ENCODE assay signal across 11 cellular contexts in genomic region chr10:117363027-117363426, GRCh38. TPM values are rescaled to one million over a fixed set of nuclear protein-coding genes. Genes with fewer than 3 reads are reported as not detected.
A peak's percentile ranks its signal among the peaks of the same experiment; 100 is the strongest.
DNase-seq lines count a peak whose midpoint lies in the region; ATAC-seq and TF ChIP-seq lines count a peak whose summit lies in the region.
"Had no signal": no experiment of that assay in that cellular context is flagged by ENCODE, and none has a peak within 500 bp of the region (broad histone marks: within the 10 kb centered on the region; RNA-seq: fewer than 3 reads in every experiment).

No MANE protein-coding gene starts in this region.

- H3K4me1 ChIP-seq in GM23338 (ENCODE audit: insufficient read depth) = peaks cover 24% of the 10 kb centered on the region
- no peaks in the 10 kb centered on the region for H3K4me1 ChIP-seq in naive thymus-derived CD4-positive, alpha-beta T cell (ENCODE audit: control insufficient read depth in 2 of 2, insufficient read depth in 2 of 2, low read length in 2 of 2)

- peaks cover 100% of the 10 kb centered on the region for H3K79me2 ChIP-seq in GM23338 (replicated peaks; ENCODE audit: insufficient read depth)

- no peaks in the 10 kb centered on the region; the same call in 2 of the 3 replicates for H3K9me3 Mint-ChIP-seq in GM23338
- no peaks in the 10 kb centered on the region for H3K9me3 Mint-ChIP-seq in naive thymus-derived CD4-positive, alpha-beta T cell
- H3K9me3 Mint-ChIP-seq: activated B cell treated with CpG ODN at 0.5 μM for 24 hours had no signal

- no peaks in the 10 kb centered on the region for H3K9me3 ChIP-seq in naive thymus-derived CD4-positive, alpha-beta T cell (ENCODE audit: control insufficient read depth in 2 of 3, low read length in 3 of 3)
- H3K9me3 ChIP-seq: suprapubic skin had no signal

- DNase-seq in GM03348 (ENCODE audit: low spot score) (peak; percentile 21), GM23338 (ENCODE audit: low spot score) (no peak), HT-29 (ENCODE audit: low spot score) (peak; percentile 23), fibroblast of peridontal ligament (ENCODE audit: extremely low read depth) (peak; percentile 30), NCI-H128 (lab: John Stamatoyannopoulos, UW; ENCODE audit: unreplicated experiment) (no peak), H7 (no peak), NCI-H345 treated with DMSO at 0.1 percent for 48 hours (lab: John Stamatoyannopoulos, UW; ENCODE audit: unreplicated experiment) (no peak)
- DNase-seq in naive thymus-derived CD4-positive, alpha-beta T cell = no peak
- DNase-seq: activated B cell treated with CpG ODN at 0.5 μM for 24 hours, DMS79 treated with DMSO at 0.1 percent for 48 hours had no signal

- H3K27me3 Mint-ChIP-seq in GM23338 (ENCODE audit: insufficient read depth, low read depth, poor library complexity) = no peaks in the 10 kb centered on the region
- H3K27me3 Mint-ChIP-seq in naive thymus-derived CD4-positive, alpha-beta T cell = no peaks in the 10 kb centered on the region
- H3K27me3 Mint-ChIP-seq: activated B cell treated with CpG ODN at 0.5 μM for 24 hours had no signal

- POLR2A ChIA-PET in naive thymus-derived CD4-positive, alpha-beta T cell (lab: Charles Lee) = interaction anchor here (0.6 kb wide), 1 partner anchor 981 kb away, joined by 3 read pairs; no protein-coding TSS in a partner anchor

- intact Hi-C loops in naive thymus-derived CD4-positive, alpha-beta T cell (cut with micrococcal nuclease) = no loop called here

- H3K27ac Mint-ChIP-seq in GM23338 = no peak overlapping the region
- H3K27ac Mint-ChIP-seq in naive thymus-derived CD4-positive, alpha-beta T cell = no peak overlapping the region
- H3K27ac Mint-ChIP-seq: activated B cell treated with CpG ODN at 0.5 μM for 24 hours had no signal

- H3K36me3 ChIP-seq in GM23338 (ENCODE audit: insufficient read depth) (no peaks in the 10 kb centered on the region), H7 (replicated peaks; ENCODE audit: control insufficient read depth, insufficient read depth, low read length) (no peaks in the 10 kb centered on the region)
- H3K36me3 ChIP-seq in naive thymus-derived CD4-positive, alpha-beta T cell (ENCODE audit: control insufficient read depth in 2 of 3, insufficient read depth in 3 of 3, low read length in 3 of 3) = no peaks in the 10 kb centered on the region
- H3K36me3 ChIP-seq: suprapubic skin had no signal

- H3K27me3 ChIP-seq in GM23338 (ENCODE audit: insufficient read depth) (no peaks in the 10 kb centered on the region), H7 (ENCODE audit: control insufficient read depth, insufficient read depth, low read length) (no peaks in the 10 kb centered on the region)
- no peaks in the 10 kb centered on the region for H3K27me3 ChIP-seq in naive thymus-derived CD4-positive, alpha-beta T cell (ENCODE audit: control insufficient read depth in 2 of 2, insufficient read depth in 2 of 2, low read length in 2 of 2)
- H3K27me3 ChIP-seq: suprapubic skin had no signal

- H3K4me3 ChIP-seq in GM23338 (no peak overlapping the region), H7 (ENCODE audit: insufficient read depth, low read depth, low read length) (no peak overlapping the region)
- H3K4me3 ChIP-seq in naive thymus-derived CD4-positive, alpha-beta T cell (ENCODE audit: low read length) = no peak overlapping the region
- H3K4me3 ChIP-seq: suprapubic skin had no signal

- no peak overlapping the region for H2AFZ ChIP-seq in GM23338

- no peaks in the 10 kb centered on the region for H3K36me3 Mint-ChIP-seq in GM23338 (ENCODE audit: low read depth)
- H3K36me3 Mint-ChIP-seq in naive thymus-derived CD4-positive, alpha-beta T cell = peaks cover 0 to 8% (median 0%) of the 10 kb centered on the region in 5 donors

- no peak overlapping the region for H3K27ac ChIP-seq in GM23338 (ENCODE audit: low read depth)
- no peak overlapping the region for H3K27ac ChIP-seq in naive thymus-derived CD4-positive, alpha-beta T cell (ENCODE audit: low read depth, low read length)
- H3K27ac ChIP-seq: suprapubic skin had no signal

- CTCF ChIA-PET in naive thymus-derived CD4-positive, alpha-beta T cell (lab: Charles Lee) = no interaction called here

- no peak overlapping the region for H3K4me3 Mint-ChIP-seq in GM23338
- H3K4me3 Mint-ChIP-seq in naive thymus-derived CD4-positive, alpha-beta T cell = no peak overlapping the region
- H3K4me3 Mint-ChIP-seq: activated B cell treated with CpG ODN at 0.5 μM for 24 hours had no signal

- no peaks in the 10 kb centered on the region for H3K9me2 ChIP-seq in GM23338 (ENCODE audit: insufficient read depth)

- H3F3A ChIP-seq in GM23338 (replicated peaks; ENCODE audit: low read depth) = no peaks in the 10 kb centered on the region

- ATAC-seq in GM23338 = no peak
- no peak for ATAC-seq in naive thymus-derived CD4-positive, alpha-beta T cell

- peak overlapping the region; percentile 20; the same call in 1 of the 2 replicates for H3K4me2 ChIP-seq in GM23338

- TF ChIP-seq CTCF in GM23338 (conservative IDR thresholded peaks at IDR 0.05; ENCODE audit: low read depth in 2 of 2) = no peak

- H4K20me1 ChIP-seq in GM23338 (replicated peaks; ENCODE audit: insufficient read depth) = peaks cover 11% of the 10 kb centered on the region; the same call in 1 of the 2 replicates

- peaks cover 39% of the 10 kb centered on the region for H3K4me1 Mint-ChIP-seq in GM23338
- peaks cover 47 to 71% (median 59%) of the 10 kb centered on the region in 7 donors for H3K4me1 Mint-ChIP-seq in naive thymus-derived CD4-positive, alpha-beta T cell

TF ChIP-seq in GM23338, 12 proteins besides CTCF, POLR2A, EP300 and RAD21 (continues in another document):
- TF ChIP-seq ZNF331 (CRISPR knock-in tag; IDR thresholded peaks at IDR 0.05; ENCODE audit: low read depth) (no peak), CREB1 (CRISPR knock-in tag; IDR thresholded peaks at IDR 0.05; ENCODE audit: low read depth) (no peak), ETS1 (IDR thresholded peaks at IDR 0.05) (no peak), EZH2phosphoT487 (IDR thresholded peaks at IDR 0.05; ENCODE audit: unreplicated experiment) (no peak)

RNA-seq across cellular contexts. Expression of gene PDZD8, which starts 12.2 kb away (rescaled TPM):
- total RNA-seq in GM23338 (2014; rRNA removed; shearing (Covaris generic)) = 28.6 and 30.2 TPM in 2 replicates
- polyA plus RNA-seq in GM23338 (2016; fragmentation: Nextera tagmentation; extraction: Ambion mirVana) = 8.4 and 11.4 TPM in 2 replicates
- 31.0 and 31.1 TPM in 2 replicates for total RNA-seq in HT-29 (2014; rRNA removed; shearing (Covaris generic))
- total RNA-seq in H7 (2014; rRNA removed; shearing (Covaris generic)) = 15.2 and 21.1 TPM in 2 replicates
- 10 to 100 TPM; 12.6 to 24.0 (median 17.1) TPM for total RNA-seq in naive thymus-derived CD4-positive, alpha-beta T cell
- 10 to 100 TPM in 1 of 2 donors, 1 to 10 TPM in 1; 8.5 to 10.8 TPM for polyA plus RNA-seq in naive thymus-derived CD4-positive, alpha-beta T cell

Comparison
In these comparisons a context has a peak if more than half of its experiments do, and no peak if none do; other contexts are left out.
1. DNase-seq: peak in GM03348 (single experiment), HT-29 (single experiment) and fibroblast of peridontal ligament (single experiment); none in GM23338 (single experiment), NCI-H128 (single experiment), H7 (single experiment), NCI-H345 treated with DMSO at 0.1 percent for 48 hours (single experiment) and naive thymus-derived CD4-positive, alpha-beta T cell (0 of 9).